ENCODE assay signal across 16 cellular contexts in genomic region chrX:134794692-134795091, GRCh38. TPM values are rescaled to one million over a fixed set of nuclear protein-coding genes. Genes with fewer than 3 reads are reported as not detected.
DNase-seq lines count a peak whose midpoint lies in the region; ATAC-seq and TF ChIP-seq lines count a peak whose summit lies in the region.
"Had no signal": no experiment of that assay in that cellular context is flagged by ENCODE, and none has a peak within 500 bp of the region (broad histone marks: within the 10 kb centered on the region; RNA-seq: fewer than 3 reads in every experiment).

No MANE protein-coding gene starts in this region.

- no peaks in the 10 kb centered on the region for H3K9me3 Mint-ChIP-seq in activated naive CD4-positive, alpha-beta T cell treated with anti-CD3 and anti-CD28 coated beads, Interleukin-2, amount 50 U/mL, for 24 hours
- no peaks in the 10 kb centered on the region for H3K9me3 Mint-ChIP-seq in activated naive CD4-positive, alpha-beta T cell treated with anti-CD3 and anti-CD28 coated beads for 36 hours
- H3K9me3 Mint-ChIP-seq in stimulated activated naive CD8-positive, alpha-beta T cell treated with anti-CD3 and anti-CD28 coated beads, Interleukin-15, Interleukin-2, amounts not matched to agents 100 ng/mL and 50 ng/mL, for 24 hours, result no peaks in the 10 kb centered on the region
- H3K9me3 Mint-ChIP-seq: WTC11 had no signal

- intact Hi-C loops in activated naive CD4-positive, alpha-beta T cell treated with anti-CD3 and anti-CD28 coated beads for 36 hours (cut with micrococcal nuclease), result no loop called here

- peak overlapping the region; percentile 42 for H3K4me3 Mint-ChIP-seq in activated naive CD4-positive, alpha-beta T cell treated with anti-CD3 and anti-CD28 coated beads, Interleukin-2, amount 50 U/mL, for 24 hours
- no peak overlapping the region for H3K4me3 Mint-ChIP-seq in activated naive CD4-positive, alpha-beta T cell treated with anti-CD3 and anti-CD28 coated beads for 36 hours
- peak overlapping the region; percentile 96 for H3K4me3 Mint-ChIP-seq in stimulated activated naive CD8-positive, alpha-beta T cell treated with anti-CD3 and anti-CD28 coated beads, Interleukin-15, Interleukin-2, amounts not matched to agents 100 ng/mL and 50 ng/mL, for 24 hours

- CTCF ChIA-PET in activated naive CD4-positive, alpha-beta T cell treated with anti-CD3 and anti-CD28 coated beads for 36 hours (lab: Charles Lee), result no interaction called here

- H3K4me1 Mint-ChIP-seq in activated naive CD4-positive, alpha-beta T cell treated with anti-CD3 and anti-CD28 coated beads, Interleukin-2, amount 50 U/mL, for 24 hours, result peaks cover 35% of the 10 kb centered on the region
- peaks cover 21% of the 10 kb centered on the region for H3K4me1 Mint-ChIP-seq in activated naive CD4-positive, alpha-beta T cell treated with anti-CD3 and anti-CD28 coated beads for 36 hours (ENCODE audit: low read depth)
- H3K4me1 Mint-ChIP-seq in stimulated activated naive CD8-positive, alpha-beta T cell treated with anti-CD3 and anti-CD28 coated beads, Interleukin-15, Interleukin-2, amounts not matched to agents 100 ng/mL and 50 ng/mL, for 24 hours (ENCODE audit: low read depth), result peaks cover 37% of the 10 kb centered on the region

- DNase-seq in activated naive CD4-positive, alpha-beta T cell treated with anti-CD3 and anti-CD28 coated beads for 36 hours, result no peak
- no peak for DNase-seq in NB4 (ENCODE audit: low read depth)
- peak; percentile 13 for DNase-seq in astrocyte of the hippocampus (ENCODE audit: low read depth, low spot score)
- DNase-seq in NCI-H2227 treated with DMSO at 0.1 percent for 48 hours (lab: John Stamatoyannopoulos, UW), result no peak
- DNase-seq in central memory CD4-positive, alpha-beta T cell, result no peak
- DNase-seq: activated CD8-positive, alpha-beta memory T cell treated with anti-CD3 and anti-CD28 coated beads, Interleukin-2, amount 50 U/mL, for 48 hours; mucosa of descending colon; NCI-H526; pancreas; stimulated activated CD4-positive, alpha-beta T cell treated with anti-CD3 and anti-CD28 coated beads, Interleukin-4, amount 100 ng/mL, for 24 hours; stimulated activated CD8-positive, alpha-beta memory T cell treated with anti-CD3 and anti-CD28 coated beads, Interleukin-4, amount 100 ng/mL, for 48 hours; thyroid gland had no signal

- no peak for ATAC-seq in HG02973 (IDR thresholded peaks at IDR 0.05; ENCODE audit: unreplicated experiment)
- ATAC-seq: mucosa of descending colon, pancreas, WTC11 had no signal

- TF ChIP-seq POLR2A in NB4 (IDR thresholded peaks at IDR 0.05; ENCODE audit: extremely low read depth, insufficient read length), result no peak

- H3K27me3 Mint-ChIP-seq in activated naive CD4-positive, alpha-beta T cell treated with anti-CD3 and anti-CD28 coated beads, Interleukin-2, amount 50 U/mL, for 24 hours, result no peaks in the 10 kb centered on the region
- H3K27me3 Mint-ChIP-seq in activated naive CD4-positive, alpha-beta T cell treated with anti-CD3 and anti-CD28 coated beads for 36 hours (ENCODE audit: low read depth), result no peaks in the 10 kb centered on the region
- H3K27me3 Mint-ChIP-seq in stimulated activated naive CD8-positive, alpha-beta T cell treated with anti-CD3 and anti-CD28 coated beads, Interleukin-15, Interleukin-2, amounts not matched to agents 100 ng/mL and 50 ng/mL, for 24 hours, result no peaks in the 10 kb centered on the region

- peaks cover 3% of the 10 kb centered on the region for H3K36me3 Mint-ChIP-seq in activated naive CD4-positive, alpha-beta T cell treated with anti-CD3 and anti-CD28 coated beads, Interleukin-2, amount 50 U/mL, for 24 hours
- peaks cover 21% of the 10 kb centered on the region for H3K36me3 Mint-ChIP-seq in activated naive CD4-positive, alpha-beta T cell treated with anti-CD3 and anti-CD28 coated beads for 36 hours (ENCODE audit: low read depth)
- peaks cover 36% of the 10 kb centered on the region for H3K36me3 Mint-ChIP-seq in stimulated activated naive CD8-positive, alpha-beta T cell treated with anti-CD3 and anti-CD28 coated beads, Interleukin-15, Interleukin-2, amounts not matched to agents 100 ng/mL and 50 ng/mL, for 24 hours (ENCODE audit: low read depth)

- peak overlapping the region; percentile 61 for H3K4me3 ChIP-seq in NB4 (ENCODE audit: low read depth, low read length)
- H3K4me3 ChIP-seq: mucosa of descending colon, pancreas, thyroid gland had no signal

- no peak for TF ChIP-seq CTCF in NB4 (IDR thresholded peaks at IDR 0.05; ENCODE audit: low read depth, low read length)

- H3K27ac Mint-ChIP-seq in activated naive CD4-positive, alpha-beta T cell treated with anti-CD3 and anti-CD28 coated beads, Interleukin-2, amount 50 U/mL, for 24 hours, result peak overlapping the region; percentile 91
- H3K27ac Mint-ChIP-seq in activated naive CD4-positive, alpha-beta T cell treated with anti-CD3 and anti-CD28 coated beads for 36 hours, result no peak overlapping the region
- no peak overlapping the region for H3K27ac Mint-ChIP-seq in stimulated activated naive CD8-positive, alpha-beta T cell treated with anti-CD3 and anti-CD28 coated beads, Interleukin-15, Interleukin-2, amounts not matched to agents 100 ng/mL and 50 ng/mL, for 24 hours

RNA-seq across cellular contexts. Expression of gene PABIR2, which starts 2.3 kb away (rescaled TPM):
- total RNA-seq in activated naive CD4-positive, alpha-beta T cell treated with anti-CD3 and anti-CD28 coated beads for 36 hours, result 10 to 100 TPM; 55.4 to 58.2 TPM
